8 cellular contexts compared by ENCODE assay signal in genomic region chr3:194671900-194672808, GRCh38. TPM values are rescaled to one million over a fixed set of nuclear protein-coding genes. Genes with fewer than 3 reads are reported as not detected.
DNase-seq lines count a peak whose midpoint lies in the region; ATAC-seq and TF ChIP-seq lines count a peak whose summit lies in the region.

Gene LSG1 (minus strand): TSS chr3:194672191. CDS start chr3:194672162, 29 bp downstream.

- H2BK120ac ChIP-seq in H9 (ENCODE audit: low read depth, low read length, poor library complexity, severe bottlenecking) = no peak within 1 kb of the TSS

- peak within 1 kb of the TSS; percentile 93 for H3K4me3 ChIP-seq in MM.1S (ENCODE audit: low read length)

- H3K4me2 ChIP-seq in H9 (ENCODE audit: insufficient read depth, insufficient read length, low read length) (peak within 1 kb of the TSS; percentile 99), MM.1S (ENCODE audit: low read depth, low read length) (peak within 1 kb of the TSS; percentile 81)

- peak within 1 kb of the TSS; percentile 87 for H3T11ph ChIP-seq in H9 (ENCODE audit: low read length)

- H3K23ac ChIP-seq in H9 (ENCODE audit: insufficient read length, low read depth, low read length) = no peak within 1 kb of the TSS

- no CpG with 5 or more reads among the region's 57 CpGs for WGBS in H9 (ENCODE audit: extremely low coverage, insufficient read length, low lambda C conversion rate)

- peaks cover 9 to 13% of the 10 kb centered on the region in 2 experiments for H3K4me1 Mint-ChIP-seq in H9
- H3K4me1 Mint-ChIP-seq in nephron progenitor cell = peaks cover 24% of the 10 kb centered on the region
- peaks cover 62% of the 10 kb centered on the region for H3K4me1 Mint-ChIP-seq in stimulated activated naive CD8-positive, alpha-beta T cell treated with anti-CD3 and anti-CD28 coated beads, Interleukin-15, amount 100 ng/mL, for 72 hours

- H3F3A ChIP-seq in MM.1S (ENCODE audit: insufficient read depth, low read length) = no peaks in the 10 kb centered on the region

- no peaks in the 10 kb centered on the region for H4K20me1 ChIP-seq in H9 (ENCODE audit: control insufficient read depth, insufficient read depth, insufficient read length)
- no peaks in the 10 kb centered on the region for H4K20me1 ChIP-seq in MM.1S (ENCODE audit: insufficient read depth, low read length)

- H3K4me3 Mint-ChIP-seq in H9 (peak within 1 kb of the TSS; percentile 98 to 99), nephron progenitor cell (peak within 1 kb of the TSS; percentile 100)
- peak within 1 kb of the TSS; percentile 97 to 99 for H3K4me3 Mint-ChIP-seq in stimulated activated naive CD8-positive, alpha-beta T cell treated with anti-CD3 and anti-CD28 coated beads, Interleukin-15, amount 100 ng/mL, for 72 hours

- H3K36me3 ChIP-seq in MM.1S (replicated peaks; ENCODE audit: insufficient read depth, low read length) = peaks cover 6% of the 10 kb centered on the region; the same call in 1 of the 2 replicates

- H3K27me3 Mint-ChIP-seq in H9 (ENCODE audit: low read depth) (peaks cover 35% of the 10 kb centered on the region), nephron progenitor cell (ENCODE audit: low read depth, poor library complexity) (peaks cover 43% of the 10 kb centered on the region)
- H3K27me3 Mint-ChIP-seq in stimulated activated naive CD8-positive, alpha-beta T cell treated with anti-CD3 and anti-CD28 coated beads, Interleukin-15, amount 100 ng/mL, for 72 hours = no peaks in the 10 kb centered on the region

- H4K8ac ChIP-seq in H9 (replicated peaks; ENCODE audit: insufficient read length, low read depth, low read length) = peak within 1 kb of the TSS; percentile 25

- no peak within 1 kb of the TSS for H2BK5ac ChIP-seq in H9 (ENCODE audit: insufficient read length, low read length)

- H3K27ac ChIP-seq in H9 (ENCODE audit: insufficient read length, low read depth, low read length) = no peak within 1 kb of the TSS
- peak within 1 kb of the TSS; percentile 61 for H3K27ac ChIP-seq in MM.1S (ENCODE audit: low read length)

- H3K18ac ChIP-seq in H9 (ENCODE audit: insufficient read length, low read depth, low read length) = peak within 1 kb of the TSS; percentile 83

- H3K27me3 ChIP-seq in H9 (ENCODE audit: insufficient read depth, low read length) = no peaks in the 10 kb centered on the region
- no peaks in the 10 kb centered on the region; the same call in 1 of the 2 replicates for H3K27me3 ChIP-seq in MM.1S (replicated peaks; ENCODE audit: insufficient read depth, low read length)

- H3K79me1 ChIP-seq in H9 (ENCODE audit: insufficient read depth, low read depth, low read length, poor library complexity, severe bottlenecking) = peaks cover 4% of the 10 kb centered on the region

- H2AK5ac ChIP-seq in H9 (ENCODE audit: insufficient read length, low read length) = no peak within 1 kb of the TSS

- H3K9me3 ChIP-seq in H9 (ENCODE audit: control insufficient read depth, low read depth, low read length) (no peaks in the 10 kb centered on the region), MM.1S (replicated peaks; ENCODE audit: insufficient read depth, low read length) (no peaks in the 10 kb centered on the region)

- H4K91ac ChIP-seq in H9 (ENCODE audit: insufficient read length, low read depth, low read length) = no peak within 1 kb of the TSS

- H3K23me2 ChIP-seq in H9 (ENCODE audit: insufficient read length, low read depth, low read length, poor library complexity, severe bottlenecking) = peaks cover 7% of the 10 kb centered on the region

- H3K56ac ChIP-seq in H9 (ENCODE audit: insufficient read length, low read depth, low read length) = no peak within 1 kb of the TSS

- peaks cover 3 to 20% (median 19%) of the 10 kb centered on the region in 3 experiments; a peak in 6 of 7 replicates for H3K36me3 Mint-ChIP-seq in H9 (ENCODE audit: insufficient read depth in 1 of 3, low read depth in 3 of 3)
- peaks cover 19% of the 10 kb centered on the region for H3K36me3 Mint-ChIP-seq in nephron progenitor cell (ENCODE audit: low read depth)

- H2AFZ ChIP-seq in H9 (ENCODE audit: low read length) (peak within 1 kb of the TSS; percentile 46), MM.1S (ENCODE audit: low read length) (peak within 1 kb of the TSS; percentile 65)

- H3K9me2 ChIP-seq in MM.1S (replicated peaks; ENCODE audit: insufficient read depth, low read length) = no peaks in the 10 kb centered on the region

- H3K14ac ChIP-seq in H9 (ENCODE audit: insufficient read depth, low read length) = peak within 1 kb of the TSS; percentile 94; the same call in 1 of the 2 replicates

- H3K27ac Mint-ChIP-seq in H9 = peak within 1 kb of the TSS; percentile 98 to 99 (median 98)
- peak within 1 kb of the TSS; percentile 100 for H3K27ac Mint-ChIP-seq in nephron progenitor cell
- peak within 1 kb of the TSS; percentile 98 to 99 for H3K27ac Mint-ChIP-seq in stimulated activated naive CD8-positive, alpha-beta T cell treated with anti-CD3 and anti-CD28 coated beads, Interleukin-15, amount 100 ng/mL, for 72 hours

- TF ChIP-seq CTCF in H9 (conservative IDR thresholded peaks at IDR 0.05) (no peak), MM.1S (IDR thresholded peaks at IDR 0.05; ENCODE audit: low read length) (no peak), nephron progenitor cell (IDR thresholded peaks at IDR 0.05) (no peak)

- peak; percentile 97 for DNase-seq in ELR (ENCODE audit: low read depth)
- peak; percentile 93 for DNase-seq in H9
- peak; percentile 98 for DNase-seq in MM.1S
- DNase-seq in SIG-M5 (lab: John Stamatoyannopoulos, UW) = peak; percentile 75
- DNase-seq in activated gamma-delta T cell (lab: John Stamatoyannopoulos, UW) = peak; percentile 54
- peak; percentile 84 for DNase-seq in fibroblast of the conjunctiva (ENCODE audit: low read depth)
- peak; percentile 89 for DNase-seq in nephron progenitor cell
- DNase-seq in stimulated activated naive CD8-positive, alpha-beta T cell treated with anti-CD3 and anti-CD28 coated beads, Interleukin-15, amount 100 ng/mL, for 72 hours = peak; percentile 81 to 90

- no peak within 1 kb of the TSS for H4K5ac ChIP-seq in H9 (ENCODE audit: insufficient read length, low read depth, low read length)

- peaks cover 12% of the 10 kb centered on the region; the same call in 1 of the 2 replicates for H3K79me2 ChIP-seq in H9 (ENCODE audit: insufficient read depth, low read length)
- peaks cover 44% of the 10 kb centered on the region for H3K79me2 ChIP-seq in MM.1S (ENCODE audit: low read length)

- no peak within 1 kb of the TSS for H2BK12ac ChIP-seq in H9 (ENCODE audit: insufficient read length, low read depth, low read length)

- no peak within 1 kb of the TSS for H2BK20ac ChIP-seq in H9 (ENCODE audit: low read depth, low read length, poor library complexity, severe bottlenecking)

- H3K9me3 Mint-ChIP-seq in H9 = no peaks in the 10 kb centered on the region
- no peaks in the 10 kb centered on the region for H3K9me3 Mint-ChIP-seq in nephron progenitor cell
- H3K9me3 Mint-ChIP-seq in stimulated activated naive CD8-positive, alpha-beta T cell treated with anti-CD3 and anti-CD28 coated beads, Interleukin-15, amount 100 ng/mL, for 72 hours = no peaks in the 10 kb centered on the region

- ATAC-seq in stimulated activated naive CD8-positive, alpha-beta T cell treated with anti-CD3 and anti-CD28 coated beads, Interleukin-15, amount 100 ng/mL, for 72 hours = peak; percentile 89

- H3K4me1 ChIP-seq in H9 (ENCODE audit: insufficient read depth, low read length) = 0 out of 2 replicates have a peak, but pooled peaks cover 2% of the 10 kb centered on the region
- peaks cover 14% of the 10 kb centered on the region for H3K4me1 ChIP-seq in MM.1S (ENCODE audit: low read length)

- H3K9ac ChIP-seq in H9 (ENCODE audit: extremely low read depth, insufficient read length, low read length) (peak within 1 kb of the TSS; percentile 94), MM.1S (ENCODE audit: low read length) (peak within 1 kb of the TSS; percentile 80)

- no peak within 1 kb of the TSS for H3K4ac ChIP-seq in H9 (ENCODE audit: low read depth, low read length)

- H2BK15ac ChIP-seq in H9 (ENCODE audit: low read depth, low read length) = 0 out of 2 replicates have a peak within 1 kb of the TSS, but pooled peaks have one; percentile 13

RNA-seq across cellular contexts. Expression of gene LSG1, which starts in this region (rescaled TPM):
- total RNA-seq in H9 (2021) = 59.9 and 63.3 TPM in 2 replicates
